In the genomic region with DNA sequence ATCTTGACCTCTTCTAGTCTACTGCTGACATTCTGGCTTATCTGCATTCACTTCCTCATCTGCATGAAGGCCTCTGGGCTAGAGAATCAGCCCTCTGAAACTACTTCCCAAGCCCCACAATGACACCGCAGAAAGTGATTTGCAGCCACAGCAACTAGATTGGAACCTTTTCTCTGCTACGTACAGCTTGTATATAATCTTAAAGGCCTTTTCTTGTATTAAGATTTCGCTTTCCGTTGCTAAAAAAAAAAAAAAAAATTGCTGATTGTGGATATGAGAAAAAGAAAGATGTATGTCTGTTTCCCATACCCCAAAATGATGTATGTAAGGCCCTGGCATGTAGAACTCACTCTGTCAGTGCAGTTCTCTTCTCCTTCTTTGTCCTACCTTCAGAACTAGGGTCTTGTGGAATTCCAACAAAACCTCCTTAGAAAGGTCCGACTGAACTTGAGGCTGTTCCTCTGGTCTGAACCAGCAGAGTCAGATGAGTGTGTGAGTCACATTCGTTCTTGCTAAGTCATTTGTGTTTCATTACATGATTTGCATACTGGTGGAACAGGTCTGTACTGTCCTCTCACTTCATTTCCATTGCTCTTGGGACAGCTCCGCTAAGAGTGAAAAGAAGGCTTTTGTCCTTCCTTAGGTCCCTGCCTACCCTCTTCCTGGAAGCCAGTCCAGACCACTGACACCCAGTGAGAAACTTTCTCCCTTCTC, we compare ENCODE assay signal across 8 cellular contexts.
DNase-seq lines count a peak whose midpoint lies in the region; ATAC-seq and TF ChIP-seq lines count a peak whose summit lies in the region.

No MANE protein-coding gene starts in this region.

- H3K27ac Mint-ChIP-seq in activated CD8-positive, alpha-beta T cell treated with anti-CD3 and anti-CD28 coated beads for 36 hours: no peak overlapping the region

- CTCF ChIA-PET in activated CD8-positive, alpha-beta T cell treated with anti-CD3 and anti-CD28 coated beads for 36 hours (lab: Charles Lee): no interaction called here

- no peaks in the 10 kb centered on the region for H3K27me3 Mint-ChIP-seq in activated CD8-positive, alpha-beta T cell treated with anti-CD3 and anti-CD28 coated beads for 36 hours

- no peaks in the 10 kb centered on the region for H3K4me1 Mint-ChIP-seq in activated CD8-positive, alpha-beta T cell treated with anti-CD3 and anti-CD28 coated beads for 36 hours (ENCODE audit: low read depth)

- POLR2A ChIA-PET in activated CD8-positive, alpha-beta T cell treated with anti-CD3 and anti-CD28 coated beads for 36 hours (lab: Charles Lee): no interaction called here

- intact Hi-C loops in posterior vena cava (cut with DNase I): no loop called here
- intact Hi-C loops in activated CD8-positive, alpha-beta T cell treated with anti-CD3 and anti-CD28 coated beads for 36 hours (cut with micrococcal nuclease): no loop called here

- peak; percentile 89 for ATAC-seq in HG03064 (IDR thresholded peaks at IDR 0.05; ENCODE audit: low read depth, unreplicated experiment)
- no peak for ATAC-seq in activated CD8-positive, alpha-beta T cell treated with anti-CD3 and anti-CD28 coated beads for 36 hours

- DNase-seq in NCI-H2196 (lab: John Stamatoyannopoulos, UW; ENCODE audit: unreplicated experiment) (peak; percentile 53), NCI-H2196 treated with DMSO at 0.1 percent for 48 hours (lab: John Stamatoyannopoulos, UW; ENCODE audit: unreplicated experiment) (no peak), NOMO-1 treated with dmso at 0.1 percent for 144 hours (lab: John Stamatoyannopoulos, UW; ENCODE audit: unreplicated experiment) (peak; percentile 71), fibroblast of the aortic adventitia (ENCODE audit: low read depth) (peak; percentile 33), renal cortical epithelial cell (ENCODE audit: low read depth) (peak; percentile 96), posterior vena cava (ENCODE audit: low spot score) (no peak)
- DNase-seq in activated CD8-positive, alpha-beta T cell treated with anti-CD3 and anti-CD28 coated beads for 36 hours: no peak

- no peaks in the 10 kb centered on the region for H3K9me3 Mint-ChIP-seq in activated CD8-positive, alpha-beta T cell treated with anti-CD3 and anti-CD28 coated beads for 36 hours

- no peak overlapping the region for H3K4me3 ChIP-seq in fibroblast of the aortic adventitia (ENCODE audit: low read depth, low read length)

- no peak for TF ChIP-seq CTCF in fibroblast of the aortic adventitia (IDR thresholded peaks at IDR 0.05; ENCODE audit: insufficient read depth, low read length)
- TF ChIP-seq CTCF in activated CD8-positive, alpha-beta T cell treated with anti-CD3 and anti-CD28 coated beads for 36 hours (IDR thresholded peaks at IDR 0.05): no peak

- H3K36me3 Mint-ChIP-seq in activated CD8-positive, alpha-beta T cell treated with anti-CD3 and anti-CD28 coated beads for 36 hours (ENCODE audit: low read depth): no peaks in the 10 kb centered on the region

- H3K4me3 Mint-ChIP-seq in activated CD8-positive, alpha-beta T cell treated with anti-CD3 and anti-CD28 coated beads for 36 hours: no peak overlapping the region

Comparison
In these comparisons a context has a peak if more than half of its experiments do, and no peak if none do; other contexts are left out.
1. DNase-seq: peak in NCI-H2196 (single experiment), NOMO-1 treated with dmso at 0.1 percent for 144 hours (single experiment), fibroblast of the aortic adventitia (single experiment) and renal cortical epithelial cell (single experiment); none in NCI-H2196 treated with DMSO at 0.1 percent for 48 hours (single experiment), posterior vena cava (single experiment) and activated CD8-positive, alpha-beta T cell treated with anti-CD3 and anti-CD28 coated beads for 36 hours (single experiment).